8 cellular contexts compared by ENCODE assay signal in genomic region chrX:40146471-40147398, GRCh38. TPM values are rescaled to one million over a fixed set of nuclear protein-coding genes. Genes with fewer than 3 reads are reported as not detected.
DNase-seq lines count a peak whose midpoint lies in the region; ATAC-seq and TF ChIP-seq lines count a peak whose summit lies in the region.

No MANE protein-coding gene starts in this region.

- ATAC-seq in SK-N-SH treated with all-trans-retinoic acid at 6 μM for 48 hours, result peak; percentile 74
- ATAC-seq in esophagus mucosa, result peak; percentile 40
- peak; percentile 84 to 90 for ATAC-seq in naive thymus-derived CD8-positive, alpha-beta T cell
- no peak for ATAC-seq in HG03342 (IDR thresholded peaks at IDR 0.05; ENCODE audit: unreplicated experiment)

- peaks cover 5% of the 10 kb centered on the region for H3K27me3 Mint-ChIP-seq in activated CD4-positive, alpha-beta T cell treated with anti-CD3 and anti-CD28 coated beads, Interleukin-2, amount 10 ng/mL, durations not matched to agents 24 days and 14 days
- H3K27me3 Mint-ChIP-seq in naive thymus-derived CD8-positive, alpha-beta T cell, result no peaks in the 10 kb centered on the region

- no peaks in the 10 kb centered on the region for H3K4me1 Mint-ChIP-seq in activated CD4-positive, alpha-beta T cell treated with anti-CD3 and anti-CD28 coated beads, Interleukin-2, amount 10 ng/mL, durations not matched to agents 24 days and 14 days
- peaks cover 0 to 26% (median 7%) of the 10 kb centered on the region in 4 donors for H3K4me1 Mint-ChIP-seq in naive thymus-derived CD8-positive, alpha-beta T cell

- H3K9me3 Mint-ChIP-seq in activated CD4-positive, alpha-beta T cell treated with anti-CD3 and anti-CD28 coated beads, Interleukin-2, amount 10 ng/mL, durations not matched to agents 24 days and 14 days, result no peaks in the 10 kb centered on the region
- no peaks in the 10 kb centered on the region for H3K9me3 Mint-ChIP-seq in naive thymus-derived CD8-positive, alpha-beta T cell

- DNase-seq in activated CD4-positive, alpha-beta T cell treated with anti-CD3 and anti-CD28 coated beads, Interleukin-2, amount 10 ng/mL, durations not matched to agents 24 days and 14 days, result peak; percentile 74
- no peak for DNase-seq in activated CD4-positive, alpha-beta T cell treated with anti-CD3 and anti-CD28 coated beads, Interleukin-2, amount 50 U/mL, for 4 hours
- peak in 3 of 10 donors; percentile 16 to 70 (median 35) for DNase-seq in naive thymus-derived CD8-positive, alpha-beta T cell
- DNase-seq in SW480 (ENCODE audit: low spot score) (no peak), superior temporal gyrus (ENCODE audit: extremely low spot score) (no peak)

- peak overlapping the region; percentile 58 for H3K4me3 Mint-ChIP-seq in activated CD4-positive, alpha-beta T cell treated with anti-CD3 and anti-CD28 coated beads, Interleukin-2, amount 10 ng/mL, durations not matched to agents 24 days and 14 days
- H3K4me3 Mint-ChIP-seq in naive thymus-derived CD8-positive, alpha-beta T cell, result peak overlapping the region; percentile 57 to 79 (median 68)

- intact Hi-C loops in activated CD4-positive, alpha-beta T cell treated with anti-CD3 and anti-CD28 coated beads, Interleukin-2, amount 10 ng/mL, durations not matched to agents 24 days and 14 days (cut with micrococcal nuclease), result no loop called here

- H3K27ac Mint-ChIP-seq in activated CD4-positive, alpha-beta T cell treated with anti-CD3 and anti-CD28 coated beads, Interleukin-2, amount 10 ng/mL, durations not matched to agents 24 days and 14 days, result no peak overlapping the region
- peak overlapping the region in 2 of 10 donors; percentile 9 to 13 for H3K27ac Mint-ChIP-seq in naive thymus-derived CD8-positive, alpha-beta T cell

- POLR2A ChIA-PET in naive thymus-derived CD8-positive, alpha-beta T cell (lab: Charles Lee), result interaction anchor here (1.0 to 1.6 kb wide), 4 partner anchors 10 to 51 kb away, joined by 3 to 6 read pairs (median 3); partner anchors contain the start of gene BCOR

- H3K36me3 Mint-ChIP-seq in activated CD4-positive, alpha-beta T cell treated with anti-CD3 and anti-CD28 coated beads, Interleukin-2, amount 10 ng/mL, durations not matched to agents 24 days and 14 days (ENCODE audit: low read depth), result peaks cover 1% of the 10 kb centered on the region
- no peaks in the 10 kb centered on the region for H3K36me3 Mint-ChIP-seq in naive thymus-derived CD8-positive, alpha-beta T cell

TF ChIP-seq in SK-N-SH treated with all-trans-retinoic acid at 6 μM for 48 hours, 23 proteins besides CTCF, POLR2A, EP300 and RAD21:
- TF ChIP-seq CREB5 (CRISPR knock-in tag; IDR thresholded peaks at IDR 0.05; ENCODE audit: low read depth) (no peak), SNAI2 (CRISPR knock-in tag; IDR thresholded peaks at IDR 0.05) (no peak), POU6F1 (CRISPR knock-in tag; IDR thresholded peaks at IDR 0.05; ENCODE audit: borderline replicate concordance, low read depth) (no peak), TCF4 (CRISPR knock-in tag; IDR thresholded peaks at IDR 0.05; ENCODE audit: borderline replicate concordance) (no peak), ZFP3 (CRISPR knock-in tag; IDR thresholded peaks at IDR 0.05) (no peak), PPARA (CRISPR knock-in tag; IDR thresholded peaks at IDR 0.05; ENCODE audit: borderline replicate concordance) (no peak), ESRRG (CRISPR knock-in tag; IDR thresholded peaks at IDR 0.05) (no peak), ZC3H10 (CRISPR knock-in tag; IDR thresholded peaks at IDR 0.05) (no peak), CSDC2 (CRISPR knock-in tag; IDR thresholded peaks at IDR 0.05) (no peak), ZFP30 (CRISPR knock-in tag; IDR thresholded peaks at IDR 0.05) (no peak), RARB (CRISPR knock-in tag; IDR thresholded peaks at IDR 0.05) (no peak), OSR1 (CRISPR knock-in tag; IDR thresholded peaks at IDR 0.05) (no peak), ISL1 (CRISPR knock-in tag; IDR thresholded peaks at IDR 0.05) (no peak), PATZ1 (CRISPR knock-in tag; IDR thresholded peaks at IDR 0.05; ENCODE audit: borderline replicate concordance) (no peak), ZNF565 (CRISPR knock-in tag; conservative IDR thresholded peaks at IDR 0.05; ENCODE audit: low read depth) (no peak), CSRNP3 (CRISPR knock-in tag; IDR thresholded peaks at IDR 0.05) (no peak), GLIS3 (CRISPR knock-in tag; IDR thresholded peaks at IDR 0.05) (no peak), ZNF70 (CRISPR knock-in tag; IDR thresholded peaks at IDR 0.05) (no peak)

RNA-seq across cellular contexts. Expression of gene BCOR, which starts 49.0 kb away (rescaled TPM):
- total RNA-seq in activated CD4-positive, alpha-beta T cell treated with anti-CD3 and anti-CD28 coated beads, Interleukin-2, amount 10 ng/mL, durations not matched to agents 24 days and 14 days, result 61.0 and 64.5 TPM in 2 replicates
- 16.2 TPM for total RNA-seq in esophagus mucosa
- total RNA-seq in naive thymus-derived CD8-positive, alpha-beta T cell, result 10 to 100 TPM; 31.6 to 35.9 TPM
- 1 to 10 TPM; 2.5 to 7.7 (median 6.6) TPM for polyA plus RNA-seq in naive thymus-derived CD8-positive, alpha-beta T cell
